ENCODE assay signal across 14 cellular contexts in genomic region chr7:96591900-96592676, GRCh38.
DNase-seq lines count a peak whose midpoint lies in the region; ATAC-seq lines count a peak whose summit lies in the region.
"Had no signal": no experiment of that assay in that cellular context is flagged by ENCODE, and none has a peak within 500 bp of the region (broad histone marks: within the 10 kb centered on the region; RNA-seq: fewer than 3 reads in every experiment).

No MANE protein-coding gene starts in this region.

- no peaks in the 10 kb centered on the region for H3K4me1 ChIP-seq in NT2/D1 (ENCODE audit: insufficient read depth, insufficient read length)

- H3K4me3 ChIP-seq in NT2/D1 (ENCODE audit: insufficient read length, low read depth) (no peak overlapping the region), iPS-18c (ENCODE audit: insufficient read depth, low read depth, low read length) (peak overlapping the region; percentile 34)

- no peak for ATAC-seq in HG03565 (IDR thresholded peaks at IDR 0.05; ENCODE audit: unreplicated experiment)

- peaks cover 2% of the 10 kb centered on the region for H3K27me3 ChIP-seq in NT2/D1 (ENCODE audit: insufficient read depth, insufficient read length)

- H3K36me3 ChIP-seq in NT2/D1 (ENCODE audit: insufficient read depth, insufficient read length, low read length) = no peaks in the 10 kb centered on the region

- H3K9ac ChIP-seq in NT2/D1 (ENCODE audit: insufficient read length, low read depth) = no peak overlapping the region

- peak; percentile 52 for DNase-seq in DMS53 (lab: John Stamatoyannopoulos, UW)
- peak; percentile 13 for DNase-seq in M059J (ENCODE audit: low read depth)
- peak; percentile 47 for DNase-seq in NT2/D1 (ENCODE audit: low read depth, low spot score)
- no peak for DNase-seq in activated effector memory CD4-positive, alpha-beta T cell treated with Interleukin-2 at 50 U/mL for 16 hours
- DNase-seq in NCI-H2196 (lab: John Stamatoyannopoulos, UW; ENCODE audit: unreplicated experiment) = no peak
- DNase-seq in effector CD4-positive, alpha-beta T cell = no peak
- DNase-seq: ACHN; activated CD4-positive, CD25-positive, alpha-beta regulatory T cell; anterior cingulate cortex; foreskin melanocyte; NCI-H1105 treated with DMSO at 0.1 percent for 48 hours; NCI-H526 treated with DMSO at 0.1 percent for 48 hours had no signal

- H3K9me3 ChIP-seq in NT2/D1 (ENCODE audit: insufficient read depth, low read length) (no peaks in the 10 kb centered on the region), iPS-18c (ENCODE audit: control insufficient read depth, insufficient read depth, low read length) (no peaks in the 10 kb centered on the region)

Comparison
In these comparisons a context has a peak if more than half of its experiments do, and no peak if none do; other contexts are left out.
1. DNase-seq: peak in DMS53 (single experiment), M059J (single experiment) and NT2/D1 (single experiment); none in activated effector memory CD4-positive, alpha-beta T cell treated with Interleukin-2 at 50 U/mL for 16 hours (single experiment), NCI-H2196 (single experiment) and effector CD4-positive, alpha-beta T cell (single experiment).